Comparison of ENCODE assay signal across 1 cellular context in the genomic region with DNA sequence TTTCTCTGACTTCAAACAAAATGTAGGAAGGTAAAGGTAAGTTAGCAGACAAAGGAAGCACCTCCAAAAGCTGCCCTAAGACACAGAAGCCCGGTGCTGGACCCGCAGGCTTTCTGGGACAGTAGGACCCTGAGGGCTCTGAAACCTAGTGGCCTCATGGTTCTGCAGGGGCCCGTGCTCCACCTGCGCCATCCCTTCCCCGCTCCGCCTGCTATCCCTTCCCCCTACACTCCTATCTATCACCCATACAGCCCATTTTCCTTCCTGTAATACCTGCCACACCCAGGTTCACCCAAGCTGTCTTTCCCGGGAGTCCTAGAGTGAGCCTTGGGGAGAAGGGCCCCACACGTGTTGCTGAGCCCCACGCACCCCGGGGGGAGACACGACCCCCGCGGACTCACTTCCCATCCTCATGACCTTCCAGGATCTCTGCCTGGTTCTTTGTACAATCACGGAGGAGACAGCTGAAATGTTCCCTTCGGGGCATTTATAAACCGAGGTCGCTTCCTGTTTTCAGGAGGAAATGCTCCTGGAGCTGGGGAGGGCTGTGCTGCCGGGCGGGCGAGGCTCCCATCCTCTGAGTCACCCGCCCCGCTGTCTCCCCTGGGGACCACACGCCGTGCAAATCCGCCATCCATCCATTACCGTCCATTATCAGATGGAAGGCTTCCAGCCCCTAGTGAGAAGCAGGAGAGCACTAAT.
TF ChIP-seq lines count a peak whose summit lies in the region.

No MANE protein-coding gene starts in this region.

TF ChIP-seq in SK-N-SH, 30 proteins besides CTCF, POLR2A, EP300 and RAD21 (continued from another document):
- TF ChIP-seq, protein P1, sequence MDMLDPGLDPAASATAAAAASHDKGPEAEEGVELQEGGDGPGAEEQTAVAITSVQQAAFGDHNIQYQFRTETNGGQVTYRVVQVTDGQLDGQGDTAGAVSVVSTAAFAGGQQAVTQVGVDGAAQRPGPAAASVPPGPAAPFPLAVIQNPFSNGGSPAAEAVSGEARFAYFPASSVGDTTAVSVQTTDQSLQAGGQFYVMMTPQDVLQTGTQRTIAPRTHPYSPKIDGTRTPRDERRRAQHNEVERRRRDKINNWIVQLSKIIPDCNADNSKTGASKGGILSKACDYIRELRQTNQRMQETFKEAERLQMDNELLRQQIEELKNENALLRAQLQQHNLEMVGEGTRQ (IDR thresholded peaks at IDR 0.05; ENCODE audit: borderline replicate concordance, low read depth, low read length) = no peak
- TF ChIP-seq FOSL2 (IDR thresholded peaks at IDR 0.05; ENCODE audit: borderline replicate concordance, low read depth) (peak; percentile 85), RXRA (IDR thresholded peaks at IDR 0.05; ENCODE audit: borderline replicate concordance, low read depth) (peak; percentile 37; the same call in 1 of the 2 replicates), TAF1 (IDR thresholded peaks at IDR 0.05; ENCODE audit: borderline replicate concordance, low read depth, low read length) (no peak), USF1 (IDR thresholded peaks at IDR 0.05; ENCODE audit: borderline replicate concordance, low read depth) (no peak), MXI1 (IDR thresholded peaks at IDR 0.05; ENCODE audit: low read depth, low read length) (no peak), SMC3 (IDR thresholded peaks at IDR 0.05; ENCODE audit: low read depth, low read length) (no peak), RCOR1 (IDR thresholded peaks at IDR 0.05; ENCODE audit: low read length) (no peak), NRF1 (IDR thresholded peaks at IDR 0.05; ENCODE audit: low read depth, low read length) (no peak), MAX (IDR thresholded peaks at IDR 0.05; ENCODE audit: low read depth) (peak; percentile 73), GATA2 (CRISPR knock-in tag; IDR thresholded peaks at IDR 0.05) (no peak)
